ENCODE assay signal across 8 cellular contexts in the genomic region with DNA sequence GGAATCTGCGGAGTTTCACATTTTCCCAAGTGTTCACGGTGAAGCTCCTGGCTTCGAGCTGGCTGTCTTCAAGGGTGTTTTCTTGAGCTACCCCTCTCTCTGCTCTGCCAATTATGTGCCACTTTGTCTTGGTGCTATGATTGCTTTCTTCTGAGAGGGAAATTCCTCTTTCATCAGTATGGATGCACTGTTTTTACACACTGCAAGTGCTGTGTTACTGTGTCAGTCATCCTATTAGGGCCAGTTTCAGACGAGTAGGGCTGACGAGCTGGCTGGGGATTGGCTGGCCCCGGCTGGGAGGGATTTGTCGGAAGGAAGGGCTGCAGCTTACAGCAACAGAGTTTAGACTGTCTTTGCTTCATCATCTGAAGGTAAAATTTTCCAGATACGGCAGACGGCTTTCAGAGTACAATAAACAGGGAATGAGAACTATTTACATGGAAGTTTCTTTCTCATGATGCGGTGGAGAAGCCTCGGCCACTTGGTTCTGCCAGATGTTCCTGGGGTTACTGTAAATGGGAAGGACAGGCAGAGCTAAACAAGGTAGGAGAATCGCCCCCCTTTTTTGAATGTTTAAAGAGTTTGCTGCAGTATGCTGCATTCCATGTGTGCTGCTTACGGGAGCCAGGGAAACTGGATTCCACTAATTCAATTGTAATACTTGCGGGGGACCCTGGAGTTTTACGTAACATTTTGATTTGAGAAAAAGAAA. TPM values are rescaled to one million over a fixed set of nuclear protein-coding genes. Genes with fewer than 3 reads are reported as not detected.
A peak's percentile ranks its signal among the peaks of the same experiment; 100 is the strongest.
DNase-seq lines count a peak whose midpoint lies in the region; ATAC-seq, FAIRE-seq and TF ChIP-seq lines count a peak whose summit lies in the region.

A gene with protein sequence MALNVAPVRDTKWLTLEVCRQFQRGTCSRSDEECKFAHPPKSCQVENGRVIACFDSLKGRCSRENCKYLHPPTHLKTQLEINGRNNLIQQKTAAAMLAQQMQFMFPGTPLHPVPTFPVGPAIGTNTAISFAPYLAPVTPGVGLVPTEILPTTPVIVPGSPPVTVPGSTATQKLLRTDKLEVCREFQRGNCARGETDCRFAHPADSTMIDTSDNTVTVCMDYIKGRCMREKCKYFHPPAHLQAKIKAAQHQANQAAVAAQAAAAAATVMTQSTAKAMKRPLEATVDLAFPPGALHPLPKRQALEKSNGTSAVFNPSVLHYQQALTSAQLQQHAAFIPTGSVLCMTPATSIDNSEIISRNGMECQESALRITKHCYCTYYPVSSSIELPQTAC (plus strand): TSS at position 345 of the 712 bp plus-strand sequence. CDS start 53,903 bp downstream, outside the sequence.

- H3K27me3 Mint-ChIP-seq in stimulated activated naive CD8-positive, alpha-beta T cell treated with anti-CD3 and anti-CD28 coated beads, Interleukin-15, amount 100 ng/mL, for 72 hours, result no peaks in the 10 kb centered on the region

- no peaks in the 10 kb centered on the region for H3K27me3 ChIP-seq in neural cell (ENCODE audit: insufficient read depth, low read depth, low read length)

- DNase-seq in EH (ENCODE audit: low read depth) (peak; percentile 94), H54 (ENCODE audit: insufficient read length, low spot score) (peak; percentile 77), LoVo (ENCODE audit: low spot score) (peak; percentile 85), SHP77 (lab: John Stamatoyannopoulos, UW) (peak; percentile 94 to 99), activated gamma-delta T cell (lab: John Stamatoyannopoulos, UW) (peak; percentile 72), fibroblast of the conjunctiva (ENCODE audit: low read depth) (peak; percentile 93)
- DNase-seq in stimulated activated naive CD8-positive, alpha-beta T cell treated with anti-CD3 and anti-CD28 coated beads, Interleukin-15, amount 100 ng/mL, for 72 hours, result peak; percentile 76 to 87

- H3K4me3 ChIP-seq in neural cell (ENCODE audit: low read length), result peak within 1 kb of the TSS; percentile 66

- no peaks in the 10 kb centered on the region for H3K9me3 ChIP-seq in neural cell (ENCODE audit: low read length)

- H3K27ac ChIP-seq in neural cell (ENCODE audit: low read length), result peak within 1 kb of the TSS; percentile 87

- H4K20me1 ChIP-seq in neural cell (ENCODE audit: insufficient read depth), result no peaks in the 10 kb centered on the region

- peak; percentile 100 for FAIRE-seq in H54 (lab: Jason Lieb, UNC)

- H3K4me3 Mint-ChIP-seq in stimulated activated naive CD8-positive, alpha-beta T cell treated with anti-CD3 and anti-CD28 coated beads, Interleukin-15, amount 100 ng/mL, for 72 hours, result peak within 1 kb of the TSS; percentile 92

- peak within 1 kb of the TSS; percentile 77 for H3K4me2 ChIP-seq in neural cell (ENCODE audit: low read length)

- peak; percentile 99 for ATAC-seq in stimulated activated naive CD8-positive, alpha-beta T cell treated with anti-CD3 and anti-CD28 coated beads, Interleukin-15, amount 100 ng/mL, for 72 hours

- H3K79me2 ChIP-seq in neural cell (replicated peaks; ENCODE audit: insufficient read depth, low read length), result peaks cover 20% of the 10 kb centered on the region

- no peak; the same call in 1 of the 2 replicates for TF ChIP-seq POLR2A in H54 (IDR thresholded peaks at IDR 0.05; ENCODE audit: low read depth, low read length)

- peak within 1 kb of the TSS; percentile 67 for H2AFZ ChIP-seq in neural cell (ENCODE audit: low read depth, low read length)

- no peaks in the 10 kb centered on the region for H3K36me3 ChIP-seq in neural cell (ENCODE audit: insufficient read depth, low read length)

- peaks cover 39% of the 10 kb centered on the region for H3K4me1 Mint-ChIP-seq in stimulated activated naive CD8-positive, alpha-beta T cell treated with anti-CD3 and anti-CD28 coated beads, Interleukin-15, amount 100 ng/mL, for 72 hours

- no peaks in the 10 kb centered on the region for H3F3A ChIP-seq in neural cell (ENCODE audit: insufficient read depth, low read length, poor library complexity, severe bottlenecking)

- TF ChIP-seq CTCF in neural cell (IDR thresholded peaks at IDR 0.05; ENCODE audit: poor library complexity, severe bottlenecking), result no peak

- no peaks in the 10 kb centered on the region for H3K9me3 Mint-ChIP-seq in stimulated activated naive CD8-positive, alpha-beta T cell treated with anti-CD3 and anti-CD28 coated beads, Interleukin-15, amount 100 ng/mL, for 72 hours

- H3K9ac ChIP-seq in neural cell (ENCODE audit: low read length), result peak within 1 kb of the TSS; percentile 63

- TF ChIP-seq EP300 in neural cell (conservative IDR thresholded peaks at IDR 0.05; ENCODE audit: poor library complexity, severe bottlenecking), result peak; percentile 54

- H3K9me2 ChIP-seq in neural cell (ENCODE audit: insufficient read depth, low read length), result no peaks in the 10 kb centered on the region

- peak within 1 kb of the TSS; percentile 94 to 98 for H3K27ac Mint-ChIP-seq in stimulated activated naive CD8-positive, alpha-beta T cell treated with anti-CD3 and anti-CD28 coated beads, Interleukin-15, amount 100 ng/mL, for 72 hours

- peak; percentile 54 for TF ChIP-seq RAD21 in neural cell (conservative IDR thresholded peaks at IDR 0.05)

TF ChIP-seq in neural cell, 6 proteins besides CTCF, POLR2A, EP300 and RAD21:
- TF ChIP-seq TAF1 (IDR thresholded peaks at IDR 0.05; ENCODE audit: low read depth) (peak; percentile 89), SMC3 (conservative IDR thresholded peaks at IDR 0.05; ENCODE audit: poor library complexity) (peak; percentile 55), EZH2 (IDR thresholded peaks at IDR 0.05; ENCODE audit: borderline replicate concordance, insufficient read depth, low read length, poor library complexity, severe bottlenecking) (no peak), POLR2AphosphoS5 (IDR thresholded peaks at IDR 0.05) (peak; percentile 83), MXI1 (conservative IDR thresholded peaks at IDR 0.05; ENCODE audit: poor library complexity, severe bottlenecking) (peak; percentile 90)
- TF ChIP-seq, protein P1, sequence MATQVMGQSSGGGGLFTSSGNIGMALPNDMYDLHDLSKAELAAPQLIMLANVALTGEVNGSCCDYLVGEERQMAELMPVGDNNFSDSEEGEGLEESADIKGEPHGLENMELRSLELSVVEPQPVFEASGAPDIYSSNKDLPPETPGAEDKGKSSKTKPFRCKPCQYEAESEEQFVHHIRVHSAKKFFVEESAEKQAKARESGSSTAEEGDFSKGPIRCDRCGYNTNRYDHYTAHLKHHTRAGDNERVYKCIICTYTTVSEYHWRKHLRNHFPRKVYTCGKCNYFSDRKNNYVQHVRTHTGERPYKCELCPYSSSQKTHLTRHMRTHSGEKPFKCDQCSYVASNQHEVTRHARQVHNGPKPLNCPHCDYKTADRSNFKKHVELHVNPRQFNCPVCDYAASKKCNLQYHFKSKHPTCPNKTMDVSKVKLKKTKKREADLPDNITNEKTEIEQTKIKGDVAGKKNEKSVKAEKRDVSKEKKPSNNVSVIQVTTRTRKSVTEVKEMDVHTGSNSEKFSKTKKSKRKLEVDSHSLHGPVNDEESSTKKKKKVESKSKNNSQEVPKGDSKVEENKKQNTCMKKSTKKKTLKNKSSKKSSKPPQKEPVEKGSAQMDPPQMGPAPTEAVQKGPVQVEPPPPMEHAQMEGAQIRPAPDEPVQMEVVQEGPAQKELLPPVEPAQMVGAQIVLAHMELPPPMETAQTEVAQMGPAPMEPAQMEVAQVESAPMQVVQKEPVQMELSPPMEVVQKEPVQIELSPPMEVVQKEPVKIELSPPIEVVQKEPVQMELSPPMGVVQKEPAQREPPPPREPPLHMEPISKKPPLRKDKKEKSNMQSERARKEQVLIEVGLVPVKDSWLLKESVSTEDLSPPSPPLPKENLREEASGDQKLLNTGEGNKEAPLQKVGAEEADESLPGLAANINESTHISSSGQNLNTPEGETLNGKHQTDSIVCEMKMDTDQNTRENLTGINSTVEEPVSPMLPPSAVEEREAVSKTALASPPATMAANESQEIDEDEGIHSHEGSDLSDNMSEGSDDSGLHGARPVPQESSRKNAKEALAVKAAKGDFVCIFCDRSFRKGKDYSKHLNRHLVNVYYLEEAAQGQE (IDR thresholded peaks at IDR 0.05; ENCODE audit: borderline replicate concordance), result peak; percentile 89

RNA-seq across cellular contexts. Expression of the gene that starts here (rescaled TPM):
- 2.6 and 4.3 TPM in 2 replicates for polyA plus RNA-seq in neural cell
- 10.7 and 15.5 TPM in 2 replicates for polyA minus RNA-seq in neural cell

Comparison
In these comparisons a context has a peak if more than half of its experiments do, and no peak if none do; other contexts are left out.
1. Peak in every context shown above with its lines: DNase-seq, ATAC-seq, H3K4me3 ChIP-seq and H3K27ac ChIP-seq.